ENCODE assay signal across 3 cellular contexts in the genomic region with DNA sequence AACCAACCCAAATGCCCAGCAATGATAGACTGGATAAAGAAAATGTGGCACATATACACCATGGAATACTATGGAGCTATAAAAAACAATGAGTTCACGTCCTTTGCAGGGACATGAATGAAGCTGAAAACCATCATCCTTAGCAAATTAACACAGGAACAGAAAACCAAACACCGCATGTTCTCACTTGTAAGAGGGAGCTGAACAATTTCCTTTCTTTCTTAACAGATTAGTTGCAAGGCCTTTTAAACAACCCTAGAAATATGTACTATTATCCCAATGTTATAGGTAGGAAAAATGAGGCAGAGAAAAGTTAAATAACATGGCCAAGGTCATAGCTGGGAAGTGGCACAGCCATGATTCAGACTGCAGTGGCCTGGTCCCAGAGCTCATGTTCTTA.
TF ChIP-seq lines count a peak whose summit lies in the region.

No MANE protein-coding gene starts in this region.

TF ChIP-seq in SK-N-SH, 30 proteins besides CTCF, POLR2A, EP300 and RAD21:
- TF ChIP-seq TEAD4 (IDR thresholded peaks at IDR 0.05; ENCODE audit: borderline replicate concordance, insufficient read depth) = no peak
- no peak for TF ChIP-seq FOXJ3 (CRISPR knock-in tag; IDR thresholded peaks at IDR 0.05)
- no peak for TF ChIP-seq SIN3A (IDR thresholded peaks at IDR 0.05; ENCODE audit: borderline replicate concordance, low read depth, low read length)
- no peak for TF ChIP-seq GABPA (IDR thresholded peaks at IDR 0.05; ENCODE audit: low read depth)
- TF ChIP-seq NFIC (IDR thresholded peaks at IDR 0.05; ENCODE audit: borderline replicate concordance) = no peak

TF ChIP-seq in SK-N-SH treated with all-trans-retinoic acid at 6 μM for 48 hours, 23 proteins besides CTCF, POLR2A, EP300 and RAD21:
- TF ChIP-seq ZFP3 (CRISPR knock-in tag; IDR thresholded peaks at IDR 0.05) (no peak), ZNF8 (CRISPR knock-in tag; IDR thresholded peaks at IDR 0.05) (no peak), TOX (CRISPR knock-in tag; IDR thresholded peaks at IDR 0.05; ENCODE audit: borderline replicate concordance) (no peak), ARNTL (CRISPR knock-in tag; IDR thresholded peaks at IDR 0.05; ENCODE audit: borderline replicate concordance, low read depth) (no peak), CSRNP3 (CRISPR knock-in tag; IDR thresholded peaks at IDR 0.05) (no peak), ESRRG (CRISPR knock-in tag; IDR thresholded peaks at IDR 0.05) (no peak), ZNF70 (CRISPR knock-in tag; IDR thresholded peaks at IDR 0.05) (no peak), ZNF565 (CRISPR knock-in tag; conservative IDR thresholded peaks at IDR 0.05; ENCODE audit: low read depth) (no peak)

TF ChIP-seq in endothelial cell of umbilical vein, 7 proteins besides CTCF, POLR2A, EP300 and RAD21:
- no peak for TF ChIP-seq JUN (IDR thresholded peaks at IDR 0.05; ENCODE audit: borderline replicate concordance, insufficient read depth, insufficient read length, low read depth)
- TF ChIP-seq MAX (IDR thresholded peaks at IDR 0.05; ENCODE audit: insufficient read depth, insufficient read length) = no peak
- no peak for TF ChIP-seq POLR2AphosphoS5 (IDR thresholded peaks at IDR 0.05; ENCODE audit: insufficient read depth, low read depth, low read length)
- no peak for TF ChIP-seq FOS (IDR thresholded peaks at IDR 0.05; ENCODE audit: borderline replicate concordance, insufficient read depth, low read length)
- TF ChIP-seq MYC (IDR thresholded peaks at IDR 0.05; ENCODE audit: low read depth, low read length) = no peak
- TF ChIP-seq GATA2 (IDR thresholded peaks at IDR 0.05; ENCODE audit: insufficient read depth, insufficient read length, low read depth, low read length) = no peak
- no peak for TF ChIP-seq EZH2 (IDR thresholded peaks at IDR 0.05; ENCODE audit: borderline replicate concordance, low read depth, low read length, severe bottlenecking)
